8 cellular contexts compared by ENCODE assay signal in the genomic region with DNA sequence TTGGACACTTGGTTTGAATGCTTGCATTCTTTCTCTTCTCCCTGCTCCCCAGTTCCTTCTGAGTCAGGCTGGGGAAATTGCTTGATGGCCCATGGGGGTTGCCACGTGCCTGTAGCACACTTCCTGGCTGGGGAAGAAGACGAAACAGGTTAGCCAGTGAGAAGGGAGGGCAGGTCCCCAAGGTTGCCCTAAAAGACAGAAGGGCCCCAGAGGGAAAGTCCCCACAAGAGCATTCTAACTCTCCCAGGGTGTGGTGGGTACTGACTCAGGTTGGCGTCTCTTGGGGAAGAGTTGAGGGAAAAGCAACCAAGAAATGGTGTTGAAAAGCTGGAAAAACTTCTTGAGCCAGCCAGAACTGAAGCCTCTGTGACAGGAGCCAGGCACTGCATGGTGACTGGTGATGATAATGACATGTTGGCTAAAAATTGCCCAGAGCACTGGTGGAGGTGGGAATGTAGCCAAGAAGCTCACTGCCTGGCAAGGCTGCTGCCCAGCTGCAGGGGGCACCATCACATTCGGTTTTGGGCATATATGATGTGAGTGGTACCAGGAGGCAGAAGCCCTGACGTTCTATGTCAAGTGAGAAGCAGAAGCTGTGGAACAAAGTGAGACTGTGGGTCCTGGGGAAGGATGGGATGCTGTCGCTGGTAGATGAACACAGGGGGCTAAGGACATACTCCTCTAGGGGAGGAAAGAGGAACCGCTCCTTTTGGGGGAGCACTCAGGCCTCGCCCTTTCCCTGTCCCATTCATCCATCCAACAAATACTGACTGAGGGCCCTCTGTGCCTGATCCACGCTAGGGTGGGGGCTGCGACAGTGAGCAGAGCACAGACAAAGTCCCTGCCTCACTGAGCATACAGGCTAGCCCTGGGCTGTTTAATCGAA. TPM values are rescaled to one million over a fixed set of nuclear protein-coding genes. Genes with fewer than 3 reads are reported as not detected.
DNase-seq lines count a peak whose midpoint lies in the region; ATAC-seq and TF ChIP-seq lines count a peak whose summit lies in the region.

No MANE protein-coding gene starts in this region.

- H3K14ac ChIP-seq in mesenchymal stem cell (ENCODE audit: low read length in 2 of 2), result no peak overlapping the region

- no peaks in the 10 kb centered on the region for H3K27me3 ChIP-seq in esophagus (ENCODE audit: control insufficient read depth in 1 of 2, insufficient read depth in 2 of 2, low read length in 2 of 2)
- no peaks in the 10 kb centered on the region for H3K27me3 ChIP-seq in mesenchymal stem cell (ENCODE audit: control insufficient read depth in 1 of 2, insufficient read depth in 1 of 2, low read length in 2 of 2)

- no peak overlapping the region for H2BK5ac ChIP-seq in mesenchymal stem cell (ENCODE audit: low read depth, low read length, poor library complexity, severe bottlenecking)

- ATAC-seq in HG03439 (IDR thresholded peaks at IDR 0.05; ENCODE audit: unreplicated experiment), result peak; percentile 54
- no peak for ATAC-seq in GM21390 (IDR thresholded peaks at IDR 0.05; ENCODE audit: unreplicated experiment)

- H3K9me3 ChIP-seq in esophagus (ENCODE audit: control insufficient read depth in 2 of 2, insufficient read depth in 1 of 2, low read depth in 1 of 2, low read length in 1 of 2) (no peaks in the 10 kb centered on the region), mesenchymal stem cell (ENCODE audit: control insufficient read depth, low read length) (no peaks in the 10 kb centered on the region)

- H3K4me3 ChIP-seq in WI38 (ENCODE audit: low read depth, low read length) (no peak overlapping the region), esophagus (ENCODE audit: low read depth in 1 of 2, low read length in 2 of 2) (no peak overlapping the region), mesenchymal stem cell (ENCODE audit: insufficient read depth in 1 of 2, low read depth in 1 of 2, low read length in 2 of 2) (peak overlapping the region in 1 of 2 experiments; percentile 16)

- H3K23ac ChIP-seq in mesenchymal stem cell (ENCODE audit: low read length in 2 of 2), result no peak overlapping the region

- H2BK120ac ChIP-seq in mesenchymal stem cell (ENCODE audit: low read depth, low read length), result no peak overlapping the region

- peak; percentile 6; the same call in 1 of the 2 replicates for TF ChIP-seq CTCF in WI38 (IDR thresholded peaks at IDR 0.05; ENCODE audit: low read depth, low read length)

- H2BK12ac ChIP-seq in mesenchymal stem cell (ENCODE audit: low read length in 2 of 2), result no peak overlapping the region

- 60 to 66% methylated on average over 11 of the region's 11 CpGs for WGBS in esophagus, 2 donors
- WGBS in mesenchymal stem cell, result 88% methylated on average over 11 of the region's 11 CpGs

- no peak overlapping the region for H2BK15ac ChIP-seq in mesenchymal stem cell (ENCODE audit: low read depth, poor library complexity, severe bottlenecking)

- H3K4me1 ChIP-seq in esophagus (ENCODE audit: control insufficient read depth in 2 of 2, insufficient read depth in 2 of 2, low read length in 1 of 2) (peaks cover 4 to 21% of the 10 kb centered on the region in 2 donors), mesenchymal stem cell (ENCODE audit: control insufficient read depth, insufficient read depth, low read depth, low read length) (peaks cover 7% of the 10 kb centered on the region)

- H2AFZ ChIP-seq in mesenchymal stem cell (ENCODE audit: low read depth, low read length), result no peak overlapping the region

- no peak overlapping the region for H3K4me2 ChIP-seq in mesenchymal stem cell (ENCODE audit: low read length, poor library complexity, severe bottlenecking)

- no peak overlapping the region for H4K8ac ChIP-seq in mesenchymal stem cell (ENCODE audit: low read length)

- H3K79me1 ChIP-seq in mesenchymal stem cell (replicated peaks; ENCODE audit: low read length, poor library complexity, severe bottlenecking), result peaks cover 33% of the 10 kb centered on the region

- H3K9ac ChIP-seq in mesenchymal stem cell (ENCODE audit: low read length), result no peak overlapping the region

- no peak overlapping the region for H4K91ac ChIP-seq in mesenchymal stem cell (ENCODE audit: low read length)

- no peak overlapping the region for H2AK5ac ChIP-seq in mesenchymal stem cell (ENCODE audit: low read length, severe bottlenecking)

- H3K27ac ChIP-seq in esophagus (ENCODE audit: low read depth in 2 of 2, low read length in 1 of 2), result peak overlapping the region; percentile 92 to 93
- no peak overlapping the region for H3K27ac ChIP-seq in mesenchymal stem cell (ENCODE audit: low read length, poor library complexity, severe bottlenecking)

- H3K4ac ChIP-seq in mesenchymal stem cell (ENCODE audit: low read depth in 1 of 2, low read length in 2 of 2), result no peak overlapping the region

- H3K18ac ChIP-seq in mesenchymal stem cell (ENCODE audit: low read depth in 1 of 2, low read length in 2 of 2), result no peak overlapping the region

- no peaks in the 10 kb centered on the region for H3K36me3 ChIP-seq in esophagus (ENCODE audit: control insufficient read depth in 2 of 2, insufficient read depth in 2 of 2, low read length in 1 of 2)
- H3K36me3 ChIP-seq in mesenchymal stem cell (ENCODE audit: control insufficient read depth in 1 of 2, insufficient read depth in 2 of 2, low read depth in 1 of 2, low read length in 2 of 2), result no peaks in the 10 kb centered on the region

- peak; percentile 15 for DNase-seq in SIG-M5 treated with dmso at 0.1 percent for 504 hours (lab: John Stamatoyannopoulos, UW; ENCODE audit: unreplicated experiment)
- no peak for DNase-seq in SIG-M5 (lab: John Stamatoyannopoulos, UW)
- DNase-seq in stimulated activated CD4-positive, alpha-beta T cell treated with anti-CD3 and anti-CD28 coated beads, Interleukin-2, amount 100 ng/mL, for 24 hours, result peak; percentile 56 to 61
- DNase-seq in mesenchymal stem cell, result no peak

RNA-seq across cellular contexts. Expression of a gene that starts 8.1 kb away (rescaled TPM):
- 100 to 1,000 TPM; 117 to 135 TPM for polyA plus RNA-seq in esophagus
- 22.6 TPM for polyA plus RNA-seq in mesenchymal stem cell (2013, experiment 1 of 2)
- polyA plus RNA-seq in mesenchymal stem cell (2013, experiment 2 of 2), result 21.5 TPM

RNA-seq across cellular contexts. Expression of a gene that starts 16.6 kb away (rescaled TPM):
- polyA plus RNA-seq in esophagus, result 100 to 1,000 TPM; 609 to 890 TPM
- polyA plus RNA-seq in mesenchymal stem cell (2013, experiment 1 of 2), result 0.41 TPM
- 0.36 TPM for polyA plus RNA-seq in mesenchymal stem cell (2013, experiment 2 of 2)

RNA-seq across cellular contexts. Expression of a gene that starts 20.0 kb away (rescaled TPM):
- 10 to 100 TPM; 92.6 to 97.6 TPM for polyA plus RNA-seq in esophagus
- 18.6 TPM for polyA plus RNA-seq in mesenchymal stem cell (2013, experiment 1 of 2)
- 21.3 TPM for polyA plus RNA-seq in mesenchymal stem cell (2013, experiment 2 of 2)

RNA-seq across cellular contexts. Expression of a gene that starts 20.1 kb away (rescaled TPM):
- polyA plus RNA-seq in esophagus, result 10 to 100 TPM in 1 of 2 donors, 1 to 10 TPM in 1; 9.3 to 10.8 TPM
- 8.0 TPM for polyA plus RNA-seq in mesenchymal stem cell (2013, experiment 1 of 2)
- polyA plus RNA-seq in mesenchymal stem cell (2013, experiment 2 of 2), result 7.6 TPM

RNA-seq across cellular contexts. Expression of a gene that starts 28.2 kb away (rescaled TPM):
- polyA plus RNA-seq in esophagus, result 10 to 100 TPM; 24.3 TPM
- not detected for polyA plus RNA-seq in mesenchymal stem cell (2013, experiment 1 of 2)
- polyA plus RNA-seq in mesenchymal stem cell (2013, experiment 2 of 2), result not detected

Comparison
In these comparisons a context has a peak if more than half of its experiments do, and no peak if none do; other contexts are left out.
1. DNase-seq: peak in SIG-M5 treated with dmso at 0.1 percent for 504 hours (single experiment) and stimulated activated CD4-positive, alpha-beta T cell treated with anti-CD3 and anti-CD28 coated beads, Interleukin-2, amount 100 ng/mL, for 24 hours (2 of 2); none in SIG-M5 (single experiment) and mesenchymal stem cell (single experiment).